In the genomic region with DNA sequence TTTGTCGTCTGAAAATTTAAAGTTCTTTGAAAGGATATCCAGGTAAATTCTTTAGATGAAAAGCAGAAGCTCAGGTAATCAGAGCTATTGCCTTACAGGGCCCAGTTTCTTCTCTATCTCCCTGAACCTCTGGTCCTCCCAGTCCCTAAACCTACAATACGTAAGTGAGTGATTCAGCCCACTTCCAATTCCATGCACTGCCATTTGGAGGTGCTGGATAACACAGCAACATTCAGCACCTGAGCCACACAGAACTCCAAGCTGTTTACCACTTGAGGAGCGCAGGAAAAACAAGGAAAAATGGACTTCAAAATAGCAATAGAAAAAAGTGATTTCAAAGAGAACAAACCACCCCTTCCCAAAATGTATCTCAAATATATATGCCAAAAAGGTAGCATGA, we compare ENCODE assay signal across 18 cellular contexts.
DNase-seq lines count a peak whose midpoint lies in the region; ATAC-seq and TF ChIP-seq lines count a peak whose summit lies in the region.
"Had no signal": no experiment of that assay in that cellular context is flagged by ENCODE, and none has a peak within 500 bp of the region (broad histone marks: within the 10 kb centered on the region; RNA-seq: fewer than 3 reads in every experiment).

No MANE protein-coding gene starts in this region.

- H3K4me1 ChIP-seq in GM23248 (ENCODE audit: insufficient read depth) (peaks cover 21% of the 10 kb centered on the region), H9 (ENCODE audit: insufficient read depth, low read length) (no peaks in the 10 kb centered on the region), Panc1 (ENCODE audit: control insufficient read depth, insufficient read depth, low read length) (no peaks in the 10 kb centered on the region), neural progenitor cell (no peaks in the 10 kb centered on the region)
- H3K4me1 ChIP-seq: BLaER1 had no signal

- no TSS peak for BruUV-seq in Panc1 (replicated peaks; lab: Mats Ljungman, UMichigan)

- H3K14ac ChIP-seq in H9 (ENCODE audit: insufficient read depth, low read length), result no peak overlapping the region

- H3K23me2 ChIP-seq in H9 (ENCODE audit: insufficient read length, low read depth, low read length, poor library complexity, severe bottlenecking), result no peaks in the 10 kb centered on the region

- H3K9me3 Mint-ChIP-seq in H9 (no peaks in the 10 kb centered on the region; a peak in 2 of 5 replicates), neural progenitor cell (peaks cover 13% of the 10 kb centered on the region)

- H4K8ac ChIP-seq in H9 (replicated peaks; ENCODE audit: insufficient read length, low read depth, low read length), result no peak overlapping the region

- DNase-seq in GM23248, result no peak
- DNase-seq in H9, result peak; percentile 48
- no peak for DNase-seq in Panc1 (ENCODE audit: low read depth, low spot score)
- peak; percentile 28 for DNase-seq in iPS DF 19.7 (ENCODE audit: low read depth, low spot score)
- no peak for DNase-seq in neural progenitor cell (ENCODE audit: low spot score)
- no peak for DNase-seq in Right ventricle myocardium inferior (ENCODE audit: missing footprints)
- DNase-seq: DMS 273 treated with DMSO at 0.1 percent for 48 hours, HFFc6, MM.1S, NCI-H1105, NCI-H2029, NCI-H226, NCI-H82, SIG-M5, T-helper 2 cell had no signal

- no peaks in the 10 kb centered on the region for H3K9me2 ChIP-seq in GM23248 (ENCODE audit: insufficient read depth)

- no peak overlapping the region for H2BK20ac ChIP-seq in H9 (ENCODE audit: low read depth, low read length, poor library complexity, severe bottlenecking)

- peak; percentile 39; the same call in 2 of the 3 replicates for TF ChIP-seq CTCF in H9 (conservative IDR thresholded peaks at IDR 0.05)
- 0 out of 2 replicates have a peak, but pooled peaks have one; percentile 8 for TF ChIP-seq CTCF in Panc1 (IDR thresholded peaks at IDR 0.05)
- TF ChIP-seq CTCF in neural progenitor cell (IDR thresholded peaks at IDR 0.05), result no peak

- H3K4me3 ChIP-seq in GM23248 (no peak overlapping the region), Panc1 (ENCODE audit: low read depth in 2 of 2, low read length in 2 of 2) (no peak overlapping the region), neural progenitor cell (no peak overlapping the region)
- H3K4me3 ChIP-seq: BLaER1 had no signal

- 87 to 89% methylated on average over 3 of the region's 3 CpGs for WGBS in GM23248 (ENCODE audit: low coverage in 1 of 2, low lambda C conversion rate in 2 of 2, missing lambda C conversion rate in 2 of 2), 2 experiments
- WGBS in H9 (ENCODE audit: extremely low coverage, insufficient read length, low lambda C conversion rate), result no CpG with 5 or more reads among the region's 3 CpGs

- ATAC-seq in Panc1, result no peak
- no peak for ATAC-seq in HG03457 (IDR thresholded peaks at IDR 0.05; ENCODE audit: unreplicated experiment)
- no peak for ATAC-seq in Right ventricle myocardium inferior

- no peak overlapping the region for H3K4me2 ChIP-seq in GM23248 (ENCODE audit: unreplicated experiment)
- no peak overlapping the region for H3K4me2 ChIP-seq in H9 (ENCODE audit: insufficient read depth, insufficient read length, low read length)
- no peak overlapping the region for H3K4me2 ChIP-seq in neural progenitor cell
- H3K4me2 ChIP-seq: BLaER1 had no signal

- H3T11ph ChIP-seq in H9 (ENCODE audit: low read length), result no peak overlapping the region

- H3K4ac ChIP-seq in H9 (ENCODE audit: low read depth, low read length), result no peak overlapping the region

- POLR2A ChIA-PET in Panc1 (lab: Charles Lee), result no interaction called here

- no peak overlapping the region for H4K5ac ChIP-seq in H9 (ENCODE audit: insufficient read length, low read depth, low read length)

- H3K36me3 ChIP-seq in GM23248 (ENCODE audit: low read depth), result no peaks in the 10 kb centered on the region
- H3K36me3 ChIP-seq in Panc1 (ENCODE audit: control insufficient read depth, insufficient read depth, low read length), result no peaks in the 10 kb centered on the region
- H3K36me3 ChIP-seq in neural progenitor cell, result no peaks in the 10 kb centered on the region
- H3K36me3 ChIP-seq: BLaER1 had no signal

- H2BK15ac ChIP-seq in H9 (ENCODE audit: low read depth, low read length), result no peak overlapping the region

- H4K20me1 ChIP-seq in GM23248 (ENCODE audit: insufficient read depth) (no peaks in the 10 kb centered on the region), H9 (ENCODE audit: control insufficient read depth, insufficient read depth, insufficient read length) (no peaks in the 10 kb centered on the region), neural progenitor cell (ENCODE audit: low read depth) (no peaks in the 10 kb centered on the region)
- H4K20me1 ChIP-seq: BLaER1 had no signal

- H2BK5ac ChIP-seq in H9 (ENCODE audit: insufficient read length, low read length), result no peak overlapping the region

- H2AK5ac ChIP-seq in H9 (ENCODE audit: insufficient read length, low read length), result no peak overlapping the region

- H3K9me3 ChIP-seq in GM23248 (ENCODE audit: low read depth) (no peaks in the 10 kb centered on the region), H9 (ENCODE audit: control insufficient read depth, low read depth, low read length) (no peaks in the 10 kb centered on the region), Panc1 (ENCODE audit: control insufficient read depth, insufficient read depth, low read depth, low read length) (no peaks in the 10 kb centered on the region), neural progenitor cell (ENCODE audit: low read depth) (no peaks in the 10 kb centered on the region)

- intact Hi-C loops in Panc1 (cut with micrococcal nuclease; ENCODE audit: unreplicated experiment) (no loop called here), Right ventricle myocardium inferior (cut with DNase I) (loop anchor here (10.0 kb wide), 1 partner anchor 146 kb away; no protein-coding TSS in a partner anchor)

- H3K27ac ChIP-seq in GM23248 (no peak overlapping the region), H9 (ENCODE audit: insufficient read length, low read depth, low read length) (no peak overlapping the region), Panc1 (ENCODE audit: low read length) (no peak overlapping the region), neural progenitor cell (no peak overlapping the region)
- H3K27ac ChIP-seq: BLaER1, HL-60 had no signal

- H3K36me3 Mint-ChIP-seq in H9 (ENCODE audit: insufficient read depth in 1 of 3, low read depth in 3 of 3), result peaks cover 0 to 2% (median 0%) of the 10 kb centered on the region in 3 experiments; a peak in 1 of 7 replicates
- H3K36me3 Mint-ChIP-seq in neural progenitor cell, result no peaks in the 10 kb centered on the region

- no peak overlapping the region for H3K56ac ChIP-seq in H9 (ENCODE audit: insufficient read length, low read depth, low read length)

- no peak overlapping the region for H3K18ac ChIP-seq in H9 (ENCODE audit: insufficient read length, low read depth, low read length)

- H2AFZ ChIP-seq in GM23248, result 0 out of 2 replicates have a peak overlapping the region, but pooled peaks have one; percentile 10
- no peak overlapping the region for H2AFZ ChIP-seq in H9 (ENCODE audit: low read length)
- H2AFZ ChIP-seq in neural progenitor cell (replicated peaks), result no peak overlapping the region

- no peaks in the 10 kb centered on the region for H3K27me3 Mint-ChIP-seq in H9 (ENCODE audit: low read depth)
- H3K27me3 Mint-ChIP-seq in neural progenitor cell (ENCODE audit: insufficient read depth, low read depth), result no peaks in the 10 kb centered on the region

- H3K4me1 Mint-ChIP-seq in H9 (peaks cover 0 to 3% of the 10 kb centered on the region in 2 experiments; a peak in 1 of 4 replicates), neural progenitor cell (no peaks in the 10 kb centered on the region)

- no peaks in the 10 kb centered on the region for H3K27me3 ChIP-seq in GM23248 (replicated peaks; ENCODE audit: insufficient read depth)
- no peaks in the 10 kb centered on the region for H3K27me3 ChIP-seq in H9 (ENCODE audit: insufficient read depth, low read length)
- no peaks in the 10 kb centered on the region for H3K27me3 ChIP-seq in Panc1 (ENCODE audit: control insufficient read depth, insufficient read depth, low read length)
- no peaks in the 10 kb centered on the region for H3K27me3 ChIP-seq in neural progenitor cell
- H3K27me3 ChIP-seq: BLaER1 had no signal

- CTCF ChIA-PET in Panc1 (lab: Charles Lee), result no interaction called here

- H2BK120ac ChIP-seq in H9 (ENCODE audit: low read depth, low read length, poor library complexity, severe bottlenecking), result no peak overlapping the region

- H2BK12ac ChIP-seq in H9 (ENCODE audit: insufficient read length, low read depth, low read length), result no peak overlapping the region

- H3K79me1 ChIP-seq in H9 (ENCODE audit: insufficient read depth, low read depth, low read length, poor library complexity, severe bottlenecking), result no peaks in the 10 kb centered on the region

- in situ Hi-C loops in GM23248 (cut with MboI), result no loop called here
- in situ Hi-C loops in Panc1 (cut with HindIII; ENCODE audit: low pct_unique_long_range_greater_than_20kb, low sequenced_read_pairs), result no loop called here

- H3K4me3 Mint-ChIP-seq in H9, result no peak overlapping the region
- H3K4me3 Mint-ChIP-seq in neural progenitor cell, result no peak overlapping the region
- H3K4me3 Mint-ChIP-seq: HFFc6 had no signal

- H3K9ac ChIP-seq in GM23248 (no peak overlapping the region), H9 (ENCODE audit: extremely low read depth, insufficient read length, low read length) (no peak overlapping the region), neural progenitor cell (no peak overlapping the region)
- H3K9ac ChIP-seq: BLaER1 had no signal

- H3K27ac Mint-ChIP-seq in H9 (peak overlapping the region in 2 of 3 experiments; percentile 36 to 42; a peak in 2 of 7 replicates), neural progenitor cell (no peak overlapping the region)
- H3K27ac Mint-ChIP-seq: HFFc6 had no signal

- H3K23ac ChIP-seq in H9 (ENCODE audit: insufficient read length, low read depth, low read length), result no peak overlapping the region

- H3K79me2 ChIP-seq in GM23248 (ENCODE audit: insufficient read depth) (no peaks in the 10 kb centered on the region), H9 (ENCODE audit: insufficient read depth, low read length) (no peaks in the 10 kb centered on the region), neural progenitor cell (ENCODE audit: low read depth) (no peaks in the 10 kb centered on the region)

- no peak overlapping the region for H4K91ac ChIP-seq in H9 (ENCODE audit: insufficient read length, low read depth, low read length)

- H3F3A ChIP-seq in GM23248 (ENCODE audit: insufficient read depth) (peaks cover 15% of the 10 kb centered on the region), neural progenitor cell (ENCODE audit: low read depth) (no peaks in the 10 kb centered on the region)

Comparison
In these comparisons a context has a peak if more than half of its experiments do, and no peak if none do; other contexts are left out.
1. DNase-seq: peak in H9 (single experiment) and iPS DF 19.7 (single experiment); none in GM23248 (single experiment), Panc1 (single experiment), neural progenitor cell (single experiment) and Right ventricle myocardium inferior (single experiment).